Comparison of ENCODE assay signal across 6 cellular contexts in genomic region chr22:50199836-50200332, GRCh38. TPM values are rescaled to one million over a fixed set of nuclear protein-coding genes. Genes with fewer than 3 reads are reported as not detected.
A peak's percentile ranks its signal among the peaks of the same experiment; 100 is the strongest.
DNase-seq lines count a peak whose midpoint lies in the region; ATAC-seq and TF ChIP-seq lines count a peak whose summit lies in the region.

No MANE protein-coding gene starts in this region.

- intact Hi-C loops in heart left ventricle (cut with DNase I), result no loop called here

- H3K9me3 ChIP-seq in OCI-LY3 (ENCODE audit: insufficient read depth, low read length), result no peaks in the 10 kb centered on the region
- H3K9me3 ChIP-seq in heart left ventricle, result no peaks in the 10 kb centered on the region
- H3K9me3 ChIP-seq in thymus (ENCODE audit: control insufficient read depth), result no peaks in the 10 kb centered on the region

- H2AFZ ChIP-seq in OCI-LY3 (ENCODE audit: low read depth, low read length), result no peak overlapping the region

- H4K20me1 ChIP-seq in OCI-LY3 (ENCODE audit: insufficient read depth, low read length), result peaks cover 10% of the 10 kb centered on the region; the same call in 1 of the 2 replicates

- peaks cover 23% of the 10 kb centered on the region for H3K79me2 ChIP-seq in OCI-LY3 (ENCODE audit: low read length)

- ATAC-seq in heart left ventricle (peak in 1 of 4 donors; percentile 16), GM21367 (IDR thresholded peaks at IDR 0.05; ENCODE audit: unreplicated experiment) (no peak)

- peaks cover 4% of the 10 kb centered on the region for H3K36me3 ChIP-seq in OCI-LY3 (replicated peaks; ENCODE audit: low read depth, low read length)
- peaks cover 0 to 51% (median 24%) of the 10 kb centered on the region in 9 donors for H3K36me3 ChIP-seq in heart left ventricle
- H3K36me3 ChIP-seq in thymus (ENCODE audit: control insufficient read depth, insufficient read depth), result peaks cover 47% of the 10 kb centered on the region

- peak overlapping the region; percentile 93 for H3K4me3 ChIP-seq in OCI-LY3 (ENCODE audit: low read length)
- H3K4me3 ChIP-seq in heart left ventricle, result peak overlapping the region; percentile 57 to 99 (median 82)
- H3K4me3 ChIP-seq in thymus (ENCODE audit: low read length), result peak overlapping the region; percentile 87

- peak overlapping the region; percentile 70 for H3K4me2 ChIP-seq in OCI-LY3 (ENCODE audit: low read length)

- TF ChIP-seq CTCF in OCI-LY3 (IDR thresholded peaks at IDR 0.05; ENCODE audit: low read depth, low read length), result no peak
- TF ChIP-seq CTCF in heart left ventricle (IDR thresholded peaks at IDR 0.05), result no peak

- peaks cover 17% of the 10 kb centered on the region for H3K4me1 ChIP-seq in OCI-LY3 (ENCODE audit: low read length)
- H3K4me1 ChIP-seq in heart left ventricle, result peaks cover 0 to 46% (median 21%) of the 10 kb centered on the region in 12 donors
- peaks cover 19% of the 10 kb centered on the region for H3K4me1 ChIP-seq in thymus (ENCODE audit: control insufficient read depth, insufficient read depth, low read length)

- H3K9ac ChIP-seq in OCI-LY3 (ENCODE audit: low read length), result no peak overlapping the region

- H3K27ac ChIP-seq in OCI-LY3 (ENCODE audit: low read length) (no peak overlapping the region), heart left ventricle (peak overlapping the region in 8 of 12 donors; percentile 50 to 91 (median 80)), thymus (ENCODE audit: low read depth) (no peak overlapping the region)

- TF ChIP-seq POLR2A in heart left ventricle (IDR thresholded peaks at IDR 0.05), result no peak

- DNase-seq in CD1c-positive myeloid dendritic cell (ENCODE audit: extremely low spot score) (peak; percentile 20), heart left ventricle (no peak), kidney glomerular epithelial cell (lab: John Stamatoyannopoulos, UW) (no peak)

- WGBS in heart left ventricle, 4 donors, result 13 to 22% (median 20%) methylated on average over 21 to 25 of the region's 25 CpGs
- WGBS in thymus, result 12% methylated on average over 25 of the region's 25 CpGs

- H3K27me3 ChIP-seq in OCI-LY3 (ENCODE audit: low read depth, low read length) (no peaks in the 10 kb centered on the region), heart left ventricle (no peaks in the 10 kb centered on the region), thymus (ENCODE audit: control insufficient read depth, insufficient read depth) (no peaks in the 10 kb centered on the region)

RNA-seq across cellular contexts. Expression of gene SELENOO, which starts 0.9 kb away (rescaled TPM):
- total RNA-seq in heart left ventricle, result 10 to 100 TPM; 10.4 to 23.8 (median 12.8) TPM
- polyA plus RNA-seq in heart left ventricle (10 to 100 TPM; 16.0 to 20.4 TPM), thymus (62.1 TPM)

RNA-seq across cellular contexts. Expression of gene TRABD, which starts 14.2 kb away (rescaled TPM):
- 10 to 100 TPM; 14.3 to 28.1 (median 17.5) TPM for total RNA-seq in heart left ventricle
- polyA plus RNA-seq in heart left ventricle, result 10 to 100 TPM; 25.8 to 32.9 TPM
- 102 TPM for polyA plus RNA-seq in thymus

RNA-seq across cellular contexts. Expression of gene PANX2, which starts 29.4 kb away (rescaled TPM):
- under 1 TPM in 5 of 9 donors, not detected in 4; 0.08 to 0.77 (median 0.56) TPM for total RNA-seq in heart left ventricle
- polyA plus RNA-seq in heart left ventricle (under 1 TPM in 1 of 2 donors, not detected in 1; 0.08 TPM), thymus (1.6 TPM)

RNA-seq across cellular contexts. Expression of gene TUBGCP6, which starts 44.9 kb away (rescaled TPM):
- 10 to 100 TPM; 14.1 to 28.8 (median 18.1) TPM for total RNA-seq in heart left ventricle
- 10 to 100 TPM; 11.6 to 17.7 TPM for polyA plus RNA-seq in heart left ventricle
- 96.6 TPM for polyA plus RNA-seq in thymus

RNA-seq across cellular contexts. Expression of gene HDAC10, which starts 51.2 kb away (rescaled TPM):
- total RNA-seq in heart left ventricle, result 10 to 100 TPM in 6 of 9 donors, 1 to 10 TPM in 3; 6.8 to 22.4 (median 10.9) TPM
- polyA plus RNA-seq in heart left ventricle (1 to 10 TPM; 6.2 to 10.0 TPM), thymus (61.6 TPM)

Comparison
In these comparisons a context has a peak if more than half of its experiments do, and no peak if none do; other contexts are left out.
1. H3K27ac ChIP-seq: peak in heart left ventricle (8 of 12); none in OCI-LY3 (single experiment) and thymus (single experiment).
2. Peak in every context shown above with its lines, with median percentiles within 50 percentile points of each other: H3K4me3 ChIP-seq.